ENCODE assay signal across 28 cellular contexts in genomic region chr12:24083787-24084186, GRCh38.
"Had no signal": no experiment of that assay in that cellular context is flagged by ENCODE, and none has a peak within 500 bp of the region (broad histone marks: within the 10 kb centered on the region; RNA-seq: fewer than 3 reads in every experiment).

No MANE protein-coding gene starts in this region.

- H3K4me1 ChIP-seq: ascending aorta, gastrocnemius medialis, spleen, tibial nerve had no signal

- H3K4me3 ChIP-seq: ascending aorta, coronary artery, dorsolateral prefrontal cortex, gastrocnemius medialis, spleen, tibial nerve had no signal

- H3K36me3 ChIP-seq: ascending aorta, brain microvascular endothelial cell, gastrocnemius medialis, spleen, tibial nerve, WERI-Rb-1 had no signal

- H3K27me3 ChIP-seq: ascending aorta, brain microvascular endothelial cell, gastrocnemius medialis, spleen, tibial nerve had no signal

- DNase-seq: activated CD4-positive, alpha-beta memory T cell treated with anti-CD3 and anti-CD28 coated beads for 36 hours; activated CD4-positive, alpha-beta T cell treated with anti-CD3 and anti-CD28 coated beads, Interleukin-2, amount 10 ng/mL, durations not matched to agents 24 days and 14 days; activated CD4-positive, CD25-positive, alpha-beta regulatory T cell treated with anti-CD3 and anti-CD28 coated beads, Interleukin-2, amount 50 U/mL, for 72 hours; activated CD8-positive, alpha-beta memory T cell treated with anti-CD3 and anti-CD28 coated beads, Interleukin-2, amount 50 U/mL, for 4 hours; activated gamma-delta T cell; activated naive CD4-positive, alpha-beta T cell treated with anti-CD3 and anti-CD28 coated beads, Interleukin-2, amount 10 ng/mL, durations not matched to agents 7 days and 5 days; activated naive CD8-positive, alpha-beta T cell treated with anti-CD3 and anti-CD28 coated beads, Interleukin-2, amount 10 ng/mL, durations not matched to agents 7 days and 5 days; activated T-cell treated with anti-CD3 and anti-CD28 coated beads, Interleukin-2, amount 50 U/mL, for 24 hours; brain microvascular endothelial cell; dorsolateral prefrontal cortex; effector memory CD8-positive, alpha-beta T cell; erythroblast; gastrocnemius medialis; glutamatergic neuron; hippocampal formation; kidney; left colon; mammary epithelial cell; naive B cell; posterior cingulate gyrus; right cardiac atrium; spleen; stimulated activated CD4-positive, alpha-beta T cell treated with anti-CD3 and anti-CD28 coated beads, Interleukin-2, amount 100 ng/mL, for 48 hours; stimulated activated naive CD4-positive, alpha-beta T cell treated with Interleukin-2 at 50 U/mL for 16 hours; WERI-Rb-1 had no signal

- H3K9me3 ChIP-seq: ascending aorta, gastrocnemius medialis, spleen, tibial nerve had no signal

- H3K27ac ChIP-seq: ascending aorta, brain microvascular endothelial cell, coronary artery, dorsolateral prefrontal cortex, gastrocnemius medialis, spleen, tibial nerve, WERI-Rb-1 had no signal
